In genomic region chr3:59131016-59131771, GRCh38 we compare ENCODE assay signal across 19 cellular contexts.
DNase-seq lines count a peak whose midpoint lies in the region; TF ChIP-seq lines count a peak whose summit lies in the region.
"Had no signal": no experiment of that assay in that cellular context is flagged by ENCODE, and none has a peak within 500 bp of the region (broad histone marks: within the 10 kb centered on the region; RNA-seq: fewer than 3 reads in every experiment).

No MANE protein-coding gene starts in this region.

- CTCF ChIA-PET in A673 (lab: Charles Lee), result no interaction called here

- no peak overlapping the region for H3K27ac ChIP-seq in A673 (ENCODE audit: low read depth, low read length, poor library complexity, severe bottlenecking)
- H3K27ac ChIP-seq: KMS-11, SJSA1 had no signal

- no TSS peak for BruUV-seq in A673 (replicated peaks; lab: Mats Ljungman, UMichigan)

- no peaks in the 10 kb centered on the region for H3K9me3 ChIP-seq in A673 (ENCODE audit: low read depth, low read length, poor library complexity, severe bottlenecking)
- H3K9me3 ChIP-seq: SJSA1 had no signal

- no peak for TF ChIP-seq CTCF in A673 (conservative IDR thresholded peaks at IDR 0.05; ENCODE audit: low read depth, low read length)

- DNase-seq in EH (ENCODE audit: low read depth), result peak; percentile 81
- DNase-seq in NCI-H2196 treated with DMSO at 0.1 percent for 48 hours (lab: John Stamatoyannopoulos, UW; ENCODE audit: unreplicated experiment), result peak; percentile 9
- DNase-seq in fibroblast of gingiva (ENCODE audit: low read depth), result peak; percentile 95
- peak; percentile 33 for DNase-seq in stromal cell of bone marrow (ENCODE audit: low read depth)
- no peak for DNase-seq in NCI-H526 treated with DMSO at 0.1 percent for 48 hours (lab: John Stamatoyannopoulos, UW)
- no peak for DNase-seq in A673 (ENCODE audit: low spot score)
- DNase-seq in germinal center (ENCODE audit: low spot score), result no peak
- DNase-seq: C1 segment of cervical spinal cord; CD8-positive, alpha-beta T cell; DND-41; IMR-90; NCI-H1694; NCI-H2081; NCI-H2171 treated with DMSO at 0.1 percent for 48 hours; NCI-H748 treated with DMSO at 0.1 percent for 48 hours; SW 1271; T-helper 17 cell had no signal

- no peaks in the 10 kb centered on the region for H3K36me3 ChIP-seq in A673 (ENCODE audit: insufficient read depth, low read length, poor library complexity, severe bottlenecking)
- H3K36me3 ChIP-seq: SJSA1 had no signal

- no peak overlapping the region for H3K4me3 ChIP-seq in A673 (ENCODE audit: low read depth, low read length, poor library complexity, severe bottlenecking)
- H3K4me3 ChIP-seq: SJSA1 had no signal

- H3K27me3 ChIP-seq in A673 (replicated peaks; ENCODE audit: insufficient read depth, low read depth, low read length, poor library complexity), result no peaks in the 10 kb centered on the region

- intact Hi-C loops in A673 (cut with micrococcal nuclease; ENCODE audit: unreplicated experiment), result no loop called here

- POLR2A ChIA-PET in A673 (lab: Charles Lee; ENCODE audit: low non-redundant PET), result no interaction called here

- H3K4me1 ChIP-seq in A673 (ENCODE audit: insufficient read depth, low read length, poor library complexity, severe bottlenecking), result no peaks in the 10 kb centered on the region
- H3K4me1 ChIP-seq: SJSA1 had no signal

Comparison
In these comparisons a context has a peak if more than half of its experiments do, and no peak if none do; other contexts are left out.
1. DNase-seq: peak in EH (single experiment), NCI-H2196 treated with DMSO at 0.1 percent for 48 hours (single experiment), fibroblast of gingiva (single experiment) and stromal cell of bone marrow (single experiment); none in NCI-H526 treated with DMSO at 0.1 percent for 48 hours (single experiment), A673 (single experiment) and germinal center (single experiment).